In genomic region chr19:53269861-53270260, GRCh38 we compare ENCODE assay signal across 10 cellular contexts. TPM values are rescaled to one million over a fixed set of nuclear protein-coding genes. Genes with fewer than 3 reads are reported as not detected.
"Had no signal": no experiment of that assay in that cellular context is flagged by ENCODE, and none has a peak within 500 bp of the region (broad histone marks: within the 10 kb centered on the region; RNA-seq: fewer than 3 reads in every experiment).

No MANE protein-coding gene starts in this region.

RNA-seq across cellular contexts. Expression of gene VN1R4, which starts 2.3 kb away (rescaled TPM):
- total RNA-seq: OCI-LY7, PC-3, PC-9, Peyer's patch, Right ventricle myocardium inferior, Right ventricle myocardium superior, RPMI7951, SJCRH30, SJSA1, SK-MEL-5 had no signal

RNA-seq across cellular contexts. Expression of gene VN1R2, which starts 11.8 kb away (rescaled TPM):
- total RNA-seq: OCI-LY7, PC-3, PC-9, Peyer's patch, Right ventricle myocardium inferior, Right ventricle myocardium superior, RPMI7951, SJCRH30, SJSA1, SK-MEL-5 had no signal

RNA-seq across cellular contexts. Expression of gene ZNF677, which starts 15.2 kb away (rescaled TPM):
- total RNA-seq: OCI-LY7 had no signal
